Comparison of ENCODE assay signal across 8 cellular contexts in the genomic region with DNA sequence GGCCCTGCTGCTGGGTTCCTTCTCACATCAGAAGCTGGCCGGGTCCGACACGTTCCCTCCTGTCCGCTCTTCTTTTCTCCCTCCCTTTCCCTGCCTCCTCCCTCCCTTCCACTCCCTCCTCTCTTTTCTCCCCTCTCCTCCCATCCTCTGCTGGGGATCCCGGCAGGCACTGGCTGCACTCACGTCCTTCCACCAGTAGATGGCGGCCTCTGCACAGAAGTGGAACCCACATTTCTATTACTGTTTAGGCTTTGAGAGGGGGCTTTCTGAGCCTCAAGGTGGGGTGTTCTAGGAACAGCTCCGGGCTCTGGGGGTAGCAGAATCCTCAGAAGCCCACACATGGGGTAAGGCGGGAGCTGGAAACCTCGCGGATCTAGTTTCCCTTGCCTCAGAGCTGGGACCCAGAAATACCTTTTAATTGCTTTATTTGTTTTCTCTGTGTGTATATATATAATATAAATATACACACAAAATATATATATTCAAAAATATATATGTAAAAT.
DNase-seq lines count a peak whose midpoint lies in the region; ATAC-seq, FAIRE-seq and TF ChIP-seq lines count a peak whose summit lies in the region.

No MANE protein-coding gene starts in this region.

- H3K27ac ChIP-seq in right cardiac atrium (ENCODE audit: low read length) (no peak overlapping the region), small intestine (ENCODE audit: low read depth in 1 of 2, low read length in 1 of 2) (no peak overlapping the region)

- DNase-seq in BE2C (peak; percentile 66), GM19238 (ENCODE audit: insufficient read length, low spot score) (peak; percentile 27), OCI-M1 (lab: John Stamatoyannopoulos, UW) (peak; percentile 61), right cardiac atrium (peak; percentile 54 to 76 (median 75)), small intestine (peak; percentile 32), NCI-H226 (no peak)
- DNase-seq in activated gamma-delta T cell treated with anti-CD3 and anti-CD28 coated beads, Interleukin-2, amount 50 U/mL, for 16 hours (ENCODE audit: low read depth) = peak; percentile 8

- intact Hi-C loops in right cardiac atrium (cut with DNase I) = loop anchor here in 1 of 4 donors (10.0 kb wide), 1 partner anchor 1558 kb away; no protein-coding TSS in a partner anchor

- WGBS in right cardiac atrium = 4% methylated on average over 11 of the region's 11 CpGs
- WGBS in small intestine, 3 donors = 4 to 8% (median 6%) methylated on average over 11 of the region's 11 CpGs

- H3K27me3 ChIP-seq in BE2C (no peaks in the 10 kb centered on the region), right cardiac atrium (ENCODE audit: control insufficient read depth, insufficient read depth) (no peaks in the 10 kb centered on the region), small intestine (ENCODE audit: control insufficient read depth in 2 of 2, insufficient read depth in 2 of 2, low read length in 2 of 2) (no peaks in the 10 kb centered on the region)

- H3K4me3 ChIP-seq in BE2C (ENCODE audit: low read depth, low read length) (no peak overlapping the region), right cardiac atrium (ENCODE audit: low read length) (no peak overlapping the region), small intestine (ENCODE audit: low read depth in 1 of 2, low read length in 2 of 2) (no peak overlapping the region)

- ATAC-seq in right cardiac atrium = peak in 1 of 2 donors; percentile 19
- no peak for ATAC-seq in GM18858 (IDR thresholded peaks at IDR 0.05; ENCODE audit: unreplicated experiment)

- no peak for FAIRE-seq in small intestine (lab: Jason Lieb, UNC)

- H3K36me3 ChIP-seq in BE2C (no peaks in the 10 kb centered on the region), small intestine (ENCODE audit: control insufficient read depth in 2 of 2, insufficient read depth in 2 of 2, low read length in 2 of 2) (no peaks in the 10 kb centered on the region)

- peak; percentile 97 for TF ChIP-seq CTCF in BE2C (IDR thresholded peaks at IDR 0.05; ENCODE audit: low read depth, low read length)

- H3K4me1 ChIP-seq in BE2C = no peaks in the 10 kb centered on the region
- peaks cover 5% of the 10 kb centered on the region for H3K4me1 ChIP-seq in right cardiac atrium (ENCODE audit: control insufficient read depth, insufficient read depth, low read length)
- H3K4me1 ChIP-seq in small intestine (ENCODE audit: control insufficient read depth in 2 of 2, insufficient read depth in 1 of 2, low read depth in 1 of 2, low read length in 1 of 2) = peaks cover 0 to 2% of the 10 kb centered on the region in 2 donors

- no peaks in the 10 kb centered on the region for H3K9me3 ChIP-seq in BE2C
- H3K9me3 ChIP-seq in right cardiac atrium (ENCODE audit: control insufficient read depth, low read length) = no peaks in the 10 kb centered on the region
- no peaks in the 10 kb centered on the region for H3K9me3 ChIP-seq in small intestine (ENCODE audit: control insufficient read depth, low read depth)
